In the genomic region with DNA sequence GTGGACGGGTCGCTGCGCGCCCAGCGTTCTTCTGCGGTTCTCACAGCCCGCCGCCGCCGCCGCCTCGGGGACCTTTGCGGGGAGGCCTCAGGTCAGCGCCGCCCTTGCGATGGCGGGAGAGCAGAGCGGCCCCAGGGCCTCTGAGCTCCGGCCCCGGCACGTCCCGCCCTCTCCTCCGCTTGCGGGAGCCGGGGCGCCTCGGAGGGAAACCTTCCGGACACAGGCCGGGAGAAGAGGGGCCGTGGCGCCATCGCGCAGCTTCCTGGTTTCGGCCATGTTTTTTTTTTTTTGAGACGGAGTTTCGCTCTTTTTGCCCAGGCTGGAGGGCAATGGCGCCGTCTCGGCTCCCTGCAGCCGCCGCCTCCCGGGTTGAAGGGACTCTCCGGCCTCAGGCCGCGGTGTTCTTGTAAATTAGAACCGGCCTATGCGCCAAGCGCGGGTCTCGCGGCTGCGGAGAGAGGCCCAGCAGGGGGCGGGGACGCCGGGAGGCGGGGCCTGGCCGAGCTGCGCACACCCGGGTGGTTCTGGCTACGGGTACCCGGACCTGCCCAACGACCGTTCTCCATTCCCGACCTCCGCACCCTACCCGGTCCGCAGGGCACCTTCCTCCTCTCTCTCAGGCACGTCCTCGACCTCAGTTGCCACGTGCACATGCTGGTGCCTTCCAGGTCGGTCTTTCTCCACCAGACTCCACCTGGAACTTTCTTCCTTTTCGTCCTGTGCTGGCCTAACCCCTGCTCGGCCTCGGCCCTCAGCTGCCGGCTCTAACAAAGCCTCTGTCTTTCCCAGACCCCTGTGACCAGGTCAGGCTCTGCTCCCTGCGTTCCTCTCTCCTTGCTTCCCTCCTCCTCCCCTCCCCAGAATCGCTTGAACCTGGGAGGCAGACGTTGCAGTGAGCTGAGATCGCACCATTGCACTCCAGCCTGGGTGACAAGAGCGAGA, we compare ENCODE assay signal across 8 cellular contexts. TPM values are rescaled to one million over a fixed set of nuclear protein-coding genes. Genes with fewer than 3 reads are reported as not detected.
DNase-seq lines count a peak whose midpoint lies in the region; ATAC-seq and TF ChIP-seq lines count a peak whose summit lies in the region.

No MANE protein-coding gene starts in this region.

- TF ChIP-seq CTCF in osteocyte (IDR thresholded peaks at IDR 0.05) (peak; percentile 5), thoracic aorta (IDR thresholded peaks at IDR 0.05) (peak; percentile 20)

- H3K27ac Mint-ChIP-seq in activated naive CD4-positive, alpha-beta T cell treated with anti-CD3 and anti-CD28 coated beads, Interleukin-2, amount 50 U/mL, for 72 hours, result peak overlapping the region; percentile 98 to 99
- H3K27ac Mint-ChIP-seq in osteocyte (ENCODE audit: unreplicated experiment), result peak overlapping the region; percentile 94

- peaks cover 19% of the 10 kb centered on the region for H3K4me1 Mint-ChIP-seq in osteocyte (ENCODE audit: unreplicated experiment)

- peaks cover 15 to 29% of the 10 kb centered on the region in 2 donors for H3K4me1 ChIP-seq in thoracic aorta (ENCODE audit: control insufficient read depth in 1 of 2, low read depth in 2 of 2)

- peaks cover 3% of the 10 kb centered on the region for H3K9me3 ChIP-seq in thoracic aorta

- ATAC-seq in GM21423 (IDR thresholded peaks at IDR 0.05; ENCODE audit: unreplicated experiment) (peak; percentile 77), thoracic aorta (ENCODE audit: insufficient number of reproducible peaks, low FRiP score, low read depth) (peak; percentile 78)
- ATAC-seq in activated naive CD4-positive, alpha-beta T cell treated with anti-CD3 and anti-CD28 coated beads, Interleukin-2, amount 50 U/mL, for 72 hours, result peak; percentile 75 to 77

- no peaks in the 10 kb centered on the region for H3K27me3 ChIP-seq in thoracic aorta (replicated peaks; ENCODE audit: insufficient read depth)

- H3K4me3 Mint-ChIP-seq in osteocyte (ENCODE audit: unreplicated experiment), result peak overlapping the region; percentile 87

- peaks cover 0 to 4% of the 10 kb centered on the region in 2 donors for H3K9me3 Mint-ChIP-seq in activated naive CD4-positive, alpha-beta T cell treated with anti-CD3 and anti-CD28 coated beads, Interleukin-2, amount 50 U/mL, for 72 hours
- peaks cover 12% of the 10 kb centered on the region for H3K9me3 Mint-ChIP-seq in osteocyte (ENCODE audit: unreplicated experiment)

- no peaks in the 10 kb centered on the region for H3K27me3 Mint-ChIP-seq in osteocyte (ENCODE audit: unreplicated experiment)

- DNase-seq in Daoy (ENCODE audit: low read depth) (peak; percentile 81), HUDEP-2 (lab: John Stamatoyannopoulos, UW; ENCODE audit: unreplicated experiment in 76 of 76) (peak in 73 of 76 experiments; percentile 9 to 84 (median 64)), SK-N-DZ (ENCODE audit: low spot score) (peak; percentile 44), globus pallidus (ENCODE audit: low spot score) (peak; percentile 82), osteocyte (ENCODE audit: extremely low spot score, unreplicated experiment) (peak; percentile 91), thoracic aorta (ENCODE audit: low spot score) (no peak)
- peak; percentile 79 to 83 for DNase-seq in activated naive CD4-positive, alpha-beta T cell treated with anti-CD3 and anti-CD28 coated beads, Interleukin-2, amount 50 U/mL, for 72 hours (ENCODE audit: low spot score in 2 of 2)

- H3K27ac ChIP-seq in thoracic aorta, result peak overlapping the region; percentile 97 to 98

- peaks cover 36 to 49% of the 10 kb centered on the region in 2 donors for H3K36me3 Mint-ChIP-seq in activated naive CD4-positive, alpha-beta T cell treated with anti-CD3 and anti-CD28 coated beads, Interleukin-2, amount 50 U/mL, for 72 hours
- H3K36me3 Mint-ChIP-seq in osteocyte (ENCODE audit: unreplicated experiment), result peaks cover 13% of the 10 kb centered on the region

- peak overlapping the region; percentile 91 for H3K4me3 ChIP-seq in thoracic aorta

- H3K36me3 ChIP-seq in thoracic aorta, result peaks cover 11% of the 10 kb centered on the region

RNA-seq across cellular contexts. Expression of gene MGAT1, which starts 28.8 kb away (rescaled TPM):
- 58.7 and 62.9 TPM in 2 replicates for total RNA-seq in Daoy (2014; rRNA removed; shearing (Covaris generic))
- 40.8 and 45.6 TPM in 2 replicates for polyA plus RNA-seq in SK-N-DZ (2014; cell fraction: cytosol; rRNA removed)
- polyA plus RNA-seq in SK-N-DZ (2014; cell fraction: nucleus; rRNA removed), result 42.4 and 44.6 TPM in 2 replicates
- 100 to 1,000 TPM; 130 to 157 TPM for total RNA-seq in activated naive CD4-positive, alpha-beta T cell treated with anti-CD3 and anti-CD28 coated beads, Interleukin-2, amount 50 U/mL, for 72 hours
- total RNA-seq in osteocyte (137 and 140 TPM in 2 replicates), thoracic aorta (100 to 1,000 TPM; 226 to 244 TPM)

RNA-seq across cellular contexts. Expression of gene ZFP62, which starts 29.7 kb away (rescaled TPM):
- total RNA-seq in Daoy (2014; rRNA removed; shearing (Covaris generic)), result 17.1 and 18.2 TPM in 2 replicates
- 22.9 and 31.3 TPM in 2 replicates for polyA plus RNA-seq in SK-N-DZ (2014; cell fraction: cytosol; rRNA removed)
- polyA plus RNA-seq in SK-N-DZ (2014; cell fraction: nucleus; rRNA removed), result 42.3 and 55.6 TPM in 2 replicates
- 10 to 100 TPM; 13.5 to 27.9 TPM for total RNA-seq in activated naive CD4-positive, alpha-beta T cell treated with anti-CD3 and anti-CD28 coated beads, Interleukin-2, amount 50 U/mL, for 72 hours
- total RNA-seq in osteocyte (21.7 and 22.2 TPM in 2 replicates), thoracic aorta (10 to 100 TPM; 12.2 to 19.0 TPM)
